In the genomic region with DNA sequence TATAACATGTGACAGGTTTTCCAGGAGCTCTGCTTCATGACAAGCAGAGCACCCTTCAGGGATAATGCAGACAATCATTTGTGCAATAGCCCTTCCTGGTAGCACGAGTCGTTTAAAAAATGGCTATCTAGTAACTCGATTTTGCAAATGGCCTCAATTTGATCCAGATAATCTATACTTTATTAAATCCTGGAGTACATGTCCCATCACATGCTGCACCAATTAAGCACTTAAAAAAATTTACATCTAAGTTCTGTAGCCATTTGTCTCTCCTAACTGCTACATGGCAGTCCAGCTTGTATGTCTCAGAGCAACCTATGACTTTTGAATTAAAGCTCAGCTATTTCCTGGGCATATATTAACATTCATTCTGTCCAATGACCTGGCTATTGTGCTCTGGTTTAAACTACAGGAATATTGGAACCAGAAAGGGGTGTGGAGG, we compare ENCODE assay signal across 1 cellular context.
TF ChIP-seq lines count a peak whose summit lies in the region.

No MANE protein-coding gene starts in this region.

TF ChIP-seq in SK-N-SH, 30 proteins besides CTCF, POLR2A, EP300 and RAD21 (continued from another document):
- TF ChIP-seq, protein P1, sequence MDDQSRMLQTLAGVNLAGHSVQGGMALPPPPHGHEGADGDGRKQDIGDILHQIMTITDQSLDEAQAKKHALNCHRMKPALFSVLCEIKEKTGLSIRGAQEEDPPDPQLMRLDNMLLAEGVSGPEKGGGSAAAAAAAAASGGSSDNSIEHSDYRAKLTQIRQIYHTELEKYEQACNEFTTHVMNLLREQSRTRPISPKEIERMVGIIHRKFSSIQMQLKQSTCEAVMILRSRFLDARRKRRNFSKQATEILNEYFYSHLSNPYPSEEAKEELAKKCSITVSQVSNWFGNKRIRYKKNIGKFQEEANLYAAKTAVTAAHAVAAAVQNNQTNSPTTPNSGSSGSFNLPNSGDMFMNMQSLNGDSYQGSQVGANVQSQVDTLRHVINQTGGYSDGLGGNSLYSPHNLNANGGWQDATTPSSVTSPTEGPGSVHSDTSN (IDR thresholded peaks at IDR 0.05), result peak; percentile 13; the same call in 1 of the 2 replicates
- TF ChIP-seq SMC3 (IDR thresholded peaks at IDR 0.05; ENCODE audit: low read depth, low read length) (no peak; the same call in 1 of the 2 replicates), CHD2 (IDR thresholded peaks at IDR 0.05; ENCODE audit: low read length, partially characterized antibody) (peak; percentile 77), FOSL2 (IDR thresholded peaks at IDR 0.05; ENCODE audit: borderline replicate concordance, low read depth) (no peak), RCOR1 (IDR thresholded peaks at IDR 0.05; ENCODE audit: low read length) (peak; percentile 75), TAF1 (IDR thresholded peaks at IDR 0.05; ENCODE audit: borderline replicate concordance, low read depth, low read length) (no peak), FOXM1 (IDR thresholded peaks at IDR 0.05; ENCODE audit: low read depth) (no peak; the same call in 1 of the 2 replicates), GATA2 (CRISPR knock-in tag; IDR thresholded peaks at IDR 0.05) (peak; percentile 86), FOXJ3 (CRISPR knock-in tag; IDR thresholded peaks at IDR 0.05) (peak; percentile 78; the same call in 1 of the 2 replicates)
- TF ChIP-seq, protein P2, sequence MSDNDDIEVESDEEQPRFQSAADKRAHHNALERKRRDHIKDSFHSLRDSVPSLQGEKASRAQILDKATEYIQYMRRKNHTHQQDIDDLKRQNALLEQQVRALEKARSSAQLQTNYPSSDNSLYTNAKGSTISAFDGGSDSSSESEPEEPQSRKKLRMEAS (IDR thresholded peaks at IDR 0.05; ENCODE audit: low read depth), result no peak
- TF ChIP-seq, protein P3, sequence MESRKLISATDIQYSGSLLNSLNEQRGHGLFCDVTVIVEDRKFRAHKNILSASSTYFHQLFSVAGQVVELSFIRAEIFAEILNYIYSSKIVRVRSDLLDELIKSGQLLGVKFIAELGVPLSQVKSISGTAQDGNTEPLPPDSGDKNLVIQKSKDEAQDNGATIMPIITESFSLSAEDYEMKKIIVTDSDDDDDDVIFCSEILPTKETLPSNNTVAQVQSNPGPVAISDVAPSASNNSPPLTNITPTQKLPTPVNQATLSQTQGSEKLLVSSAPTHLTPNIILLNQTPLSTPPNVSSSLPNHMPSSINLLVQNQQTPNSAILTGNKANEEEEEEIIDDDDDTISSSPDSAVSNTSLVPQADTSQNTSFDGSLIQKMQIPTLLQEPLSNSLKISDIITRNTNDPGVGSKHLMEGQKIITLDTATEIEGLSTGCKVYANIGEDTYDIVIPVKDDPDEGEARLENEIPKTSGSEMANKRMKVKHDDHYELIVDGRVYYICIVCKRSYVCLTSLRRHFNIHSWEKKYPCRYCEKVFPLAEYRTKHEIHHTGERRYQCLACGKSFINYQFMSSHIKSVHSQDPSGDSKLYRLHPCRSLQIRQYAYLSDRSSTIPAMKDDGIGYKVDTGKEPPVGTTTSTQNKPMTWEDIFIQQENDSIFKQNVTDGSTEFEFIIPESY (IDR thresholded peaks at IDR 0.05; ENCODE audit: borderline replicate concordance, low read depth), result no peak
- TF ChIP-seq, protein P4, sequence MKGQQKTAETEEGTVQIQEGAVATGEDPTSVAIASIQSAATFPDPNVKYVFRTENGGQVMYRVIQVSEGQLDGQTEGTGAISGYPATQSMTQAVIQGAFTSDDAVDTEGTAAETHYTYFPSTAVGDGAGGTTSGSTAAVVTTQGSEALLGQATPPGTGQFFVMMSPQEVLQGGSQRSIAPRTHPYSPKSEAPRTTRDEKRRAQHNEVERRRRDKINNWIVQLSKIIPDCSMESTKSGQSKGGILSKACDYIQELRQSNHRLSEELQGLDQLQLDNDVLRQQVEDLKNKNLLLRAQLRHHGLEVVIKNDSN (IDR thresholded peaks at IDR 0.05; ENCODE audit: borderline replicate concordance, low read depth), result no peak
